11 cellular contexts compared by ENCODE assay signal in the genomic region with DNA sequence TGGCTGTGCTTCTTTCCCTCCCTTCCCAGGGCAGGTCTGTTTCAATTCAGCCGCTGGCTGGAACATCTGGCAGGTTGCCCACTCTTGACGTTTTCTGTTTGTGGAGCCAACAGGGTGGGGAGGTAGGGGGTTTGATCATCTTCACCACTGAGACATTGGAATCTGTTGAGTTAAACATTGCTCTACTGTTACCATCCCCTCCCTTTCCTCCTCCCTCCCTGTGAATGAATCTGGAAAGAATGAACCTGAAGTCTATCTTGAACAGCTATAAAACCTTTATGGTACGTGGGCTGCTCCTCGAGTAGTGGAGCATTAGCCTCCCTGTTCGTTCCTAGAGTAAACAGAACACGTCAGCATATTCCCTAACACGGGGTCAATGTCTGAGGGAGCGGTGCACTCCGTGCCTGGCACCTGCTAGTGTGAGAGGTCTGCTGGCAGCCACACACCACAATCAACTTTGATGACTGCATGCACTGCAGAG.
DNase-seq lines count a peak whose midpoint lies in the region; ATAC-seq, FAIRE-seq and TF ChIP-seq lines count a peak whose summit lies in the region.
"Had no signal": no experiment of that assay in that cellular context is flagged by ENCODE, and none has a peak within 500 bp of the region (broad histone marks: within the 10 kb centered on the region; RNA-seq: fewer than 3 reads in every experiment).

No MANE protein-coding gene starts in this region.

- peak; percentile 55 for DNase-seq in HS-27A (ENCODE audit: low read depth)
- peak; percentile 62 for DNase-seq in T1000 (lab: John Stamatoyannopoulos, UW)
- peak; percentile 47 for DNase-seq in left ventricle myocardium inferior
- no peak for DNase-seq in smooth muscle cell (lab: John Stamatoyannopoulos, UW; ENCODE audit: unreplicated experiment)
- DNase-seq in Ammon's horn (ENCODE audit: low spot score) = no peak
- no peak for DNase-seq in effector memory CD8-positive, alpha-beta T cell
- DNase-seq in GM12892 (ENCODE audit: insufficient read length) = no peak
- DNase-seq: cerebellar nuclear complex had no signal

- WGBS in smooth muscle cell (ENCODE audit: low lambda C conversion rate) = 45% methylated on average over 9 of the region's 9 CpGs

- FAIRE-seq in GM12892 (lab: Jason Lieb, UNC) = no peak

- peaks cover 19% of the 10 kb centered on the region for H3K4me1 ChIP-seq in left ventricle myocardium inferior
- H3K4me1 ChIP-seq in smooth muscle cell (ENCODE audit: low read depth) = no peaks in the 10 kb centered on the region
- H3K4me1 ChIP-seq: psoas muscle had no signal

- TF ChIP-seq CTCF in left ventricle myocardium inferior (IDR thresholded peaks at IDR 0.05; ENCODE audit: borderline replicate concordance) = no peak
- TF ChIP-seq CTCF in smooth muscle cell (IDR thresholded peaks at IDR 0.05; ENCODE audit: borderline replicate concordance, insufficient read depth, poor library complexity, severe bottlenecking) = no peak

- H3K36me3 ChIP-seq in left ventricle myocardium inferior (no peaks in the 10 kb centered on the region), smooth muscle cell (ENCODE audit: low read depth) (no peaks in the 10 kb centered on the region)
- H3K36me3 ChIP-seq: tibial nerve had no signal

- no peaks in the 10 kb centered on the region for H3K4me1 Mint-ChIP-seq in effector memory CD8-positive, alpha-beta T cell (ENCODE audit: low read depth in 2 of 2)

- H2AFZ ChIP-seq in smooth muscle cell (ENCODE audit: low read depth) = no peak overlapping the region

- peak overlapping the region; percentile 37 for H3K4me3 ChIP-seq in left ventricle myocardium inferior
- H3K4me3 ChIP-seq in smooth muscle cell = no peak overlapping the region
- H3K4me3 ChIP-seq: psoas muscle, tibial nerve had no signal

- intact Hi-C loops in left ventricle myocardium inferior (cut with micrococcal nuclease) = no loop called here

- TF ChIP-seq POLR2A in GM12892 (IDR thresholded peaks at IDR 0.05; ENCODE audit: low read depth, low read length) = no peak

- no peak overlapping the region for H3K4me3 Mint-ChIP-seq in effector memory CD8-positive, alpha-beta T cell

- H3F3A ChIP-seq in smooth muscle cell (ENCODE audit: low read depth) = no peaks in the 10 kb centered on the region

- H3K4me2 ChIP-seq in smooth muscle cell = peak overlapping the region; percentile 20

- H3K9me3 Mint-ChIP-seq in effector memory CD8-positive, alpha-beta T cell = no peaks in the 10 kb centered on the region

- no peak overlapping the region for H3K27ac Mint-ChIP-seq in effector memory CD8-positive, alpha-beta T cell

- H3K9ac ChIP-seq in smooth muscle cell (ENCODE audit: low read depth) = no peak overlapping the region

- peaks cover 22 to 48% of the 10 kb centered on the region in 2 donors for H3K27me3 Mint-ChIP-seq in effector memory CD8-positive, alpha-beta T cell

- H3K27me3 ChIP-seq in left ventricle myocardium inferior (ENCODE audit: low read depth) (no peaks in the 10 kb centered on the region), smooth muscle cell (ENCODE audit: low read depth) (no peaks in the 10 kb centered on the region)
- H3K27me3 ChIP-seq: tibial nerve had no signal

- no peak for ATAC-seq in HG03457 (IDR thresholded peaks at IDR 0.05; ENCODE audit: unreplicated experiment)
- ATAC-seq in effector memory CD8-positive, alpha-beta T cell (replicated peaks) = no peak

- H3K9me3 ChIP-seq in left ventricle myocardium inferior (replicated peaks) = peaks cover 4% of the 10 kb centered on the region
- H3K9me3 ChIP-seq in smooth muscle cell (replicated peaks; ENCODE audit: low read depth) = no peaks in the 10 kb centered on the region
- H3K9me3 ChIP-seq: psoas muscle had no signal

- H4K20me1 ChIP-seq in smooth muscle cell (ENCODE audit: low read depth) = no peaks in the 10 kb centered on the region

- no peaks in the 10 kb centered on the region for H3K79me2 ChIP-seq in smooth muscle cell (ENCODE audit: low read depth)

- no peaks in the 10 kb centered on the region for H3K36me3 Mint-ChIP-seq in effector memory CD8-positive, alpha-beta T cell (ENCODE audit: insufficient read depth)

- H3K27ac ChIP-seq in left ventricle myocardium inferior (replicated peaks) (peak overlapping the region; percentile 7), smooth muscle cell (ENCODE audit: low read depth) (peak overlapping the region; percentile 4)
- H3K27ac ChIP-seq: psoas muscle had no signal

Comparison
In these comparisons a context has a peak if more than half of its experiments do, and no peak if none do; other contexts are left out.
1. DNase-seq: peak in HS-27A (single experiment), T1000 (single experiment) and left ventricle myocardium inferior (single experiment); none in smooth muscle cell (single experiment), Ammon's horn (single experiment), effector memory CD8-positive, alpha-beta T cell (0 of 3) and GM12892 (single experiment).